Comparison of ENCODE assay signal across 17 cellular contexts in the genomic region with DNA sequence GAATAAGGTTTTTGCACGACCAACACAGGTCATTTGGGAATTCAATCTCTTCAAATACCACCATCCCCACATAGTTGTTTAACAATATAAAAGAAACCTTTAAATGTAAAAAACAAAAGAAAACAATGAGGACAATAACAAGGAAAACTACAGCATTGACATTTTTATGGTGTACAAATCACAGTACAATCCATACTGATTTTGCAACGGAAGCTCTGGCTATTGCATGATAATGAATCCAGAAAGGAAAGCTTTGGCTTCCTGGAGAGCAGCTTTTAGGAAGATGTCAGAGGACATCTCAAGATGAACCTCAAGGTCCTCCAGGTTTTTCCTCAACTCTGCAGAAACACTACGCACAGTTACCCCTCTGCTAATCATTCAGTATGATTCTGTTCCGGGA.
A peak's percentile ranks its signal among the peaks of the same experiment; 100 is the strongest.
DNase-seq lines count a peak whose midpoint lies in the region; ATAC-seq, FAIRE-seq and TF ChIP-seq lines count a peak whose summit lies in the region.
"Had no signal": no experiment of that assay in that cellular context is flagged by ENCODE, and none has a peak within 500 bp of the region (broad histone marks: within the 10 kb centered on the region; RNA-seq: fewer than 3 reads in every experiment).

No MANE protein-coding gene starts in this region.

- POLR2A ChIA-PET in A549 (lab: Yijun Ruan, JAX), result no interaction called here

- TF ChIP-seq CTCF in A549 (IDR thresholded peaks at IDR 0.05) (no peak), VCaP (conservative IDR thresholded peaks at IDR 0.05) (no peak), gastroesophageal sphincter (IDR thresholded peaks at IDR 0.05) (no peak)

- no peaks in the 10 kb centered on the region for H3K27me3 ChIP-seq in gastroesophageal sphincter
- H3K27me3 ChIP-seq in skeletal muscle tissue (ENCODE audit: control insufficient read depth in 3 of 3, insufficient read depth in 3 of 3, low read length in 3 of 3), result no peaks in the 10 kb centered on the region
- no peaks in the 10 kb centered on the region for H3K27me3 ChIP-seq in effector memory CD4-positive, alpha-beta T cell (replicated peaks; ENCODE audit: control insufficient read depth, insufficient read depth, low read length, poor library complexity, severe bottlenecking)

- WGBS in A549 (ENCODE audit: missing lambda C conversion rate), result 76% methylated on average over 4 of the region's 4 CpGs
- WGBS in gastroesophageal sphincter (ENCODE audit: low coverage in 1 of 2), 2 donors, result 57 to 62% methylated on average over 4 of the region's 4 CpGs

- TF ChIP-seq POLR2A in A549 (IDR thresholded peaks at IDR 0.05; ENCODE audit: low read length) (no peak), gastroesophageal sphincter (IDR thresholded peaks at IDR 0.05) (no peak)

- peak overlapping the region; percentile 90; the same call in 2 of the 3 replicates for H3K4me2 ChIP-seq in A549

- H3K4me1 ChIP-seq in A549, result peaks cover 26% of the 10 kb centered on the region
- peaks cover 0 to 58% (median 16%) of the 10 kb centered on the region in 3 donors for H3K4me1 ChIP-seq in gastroesophageal sphincter
- peaks cover 2 to 17% (median 10%) of the 10 kb centered on the region in 3 donors for H3K4me1 ChIP-seq in skeletal muscle tissue (ENCODE audit: control insufficient read depth in 3 of 3, insufficient read depth in 3 of 3, low read length in 3 of 3)
- no peaks in the 10 kb centered on the region for H3K4me1 ChIP-seq in effector memory CD4-positive, alpha-beta T cell (ENCODE audit: control insufficient read depth, insufficient read depth, low read length, poor library complexity, severe bottlenecking)

- H3K4me3 ChIP-seq in A549 (no peak overlapping the region), gastroesophageal sphincter (no peak overlapping the region), skeletal muscle tissue (ENCODE audit: low read length in 3 of 3) (no peak overlapping the region)
- no peak overlapping the region for H3K4me3 ChIP-seq in effector memory CD4-positive, alpha-beta T cell (ENCODE audit: insufficient read depth, low read depth, low read length, poor library complexity, severe bottlenecking)

- ATAC-seq in A549 (no peak), gastroesophageal sphincter (no peak), HG03039 (IDR thresholded peaks at IDR 0.05; ENCODE audit: unreplicated experiment) (no peak), GM19467 (IDR thresholded peaks at IDR 0.05; ENCODE audit: unreplicated experiment) (no peak)

- DNase-seq in A549 (ENCODE audit: low read depth in 1 of 2, low spot score in 1 of 2), result no peak
- no peak for DNase-seq in effector memory CD4-positive, alpha-beta T cell
- no peak for DNase-seq in T-helper 9 cell
- DNase-seq: HCEC 1CT, KG1, NCI-H1092, NCI-H345, NCI-H526 treated with DMSO at 0.1 percent for 48 hours had no signal

- CTCF ChIA-PET in A549 (lab: Yijun Ruan, JAX), result no interaction called here

- TF ChIP-seq RAD21 in A549 (conservative IDR thresholded peaks at IDR 0.05 in 1 of 2, IDR thresholded peaks at IDR 0.05 in 1 of 2), result no peak

- TF ChIP-seq EP300 in A549 (IDR thresholded peaks at IDR 0.05) (no peak), gastroesophageal sphincter (IDR thresholded peaks at IDR 0.05) (no peak)

- H3K36me3 ChIP-seq in gastroesophageal sphincter, result peaks cover 0 to 7% of the 10 kb centered on the region in 2 donors
- H3K36me3 ChIP-seq in skeletal muscle tissue (ENCODE audit: control insufficient read depth in 3 of 3, insufficient read depth in 3 of 3, low read length in 3 of 3), result no peaks in the 10 kb centered on the region
- H3K36me3 ChIP-seq in effector memory CD4-positive, alpha-beta T cell (ENCODE audit: control insufficient read depth, insufficient read depth, low read length), result no peaks in the 10 kb centered on the region

- no peaks in the 10 kb centered on the region for H3K9me3 ChIP-seq in A549
- H3K9me3 ChIP-seq in gastroesophageal sphincter, result no peaks in the 10 kb centered on the region
- no peaks in the 10 kb centered on the region for H3K9me3 ChIP-seq in skeletal muscle tissue (ENCODE audit: control insufficient read depth in 3 of 3, low read length in 3 of 3)
- H3K9me3 ChIP-seq in effector memory CD4-positive, alpha-beta T cell (ENCODE audit: control insufficient read depth, low read length), result no peaks in the 10 kb centered on the region

- H3K27ac ChIP-seq in A549 (peak overlapping the region; percentile 70 to 91; a peak in 3 of 6 replicates), VCaP (peak overlapping the region; percentile 79), gastroesophageal sphincter (peak overlapping the region; percentile 90 to 100 (median 97)), skeletal muscle tissue (ENCODE audit: low read depth, low read length) (peak overlapping the region; percentile 1)
- no peak overlapping the region for H3K27ac ChIP-seq in effector memory CD4-positive, alpha-beta T cell (ENCODE audit: insufficient read depth, low read length, poor library complexity, severe bottlenecking)
- H3K27ac ChIP-seq: C4-2B, RWPE1 had no signal

- FAIRE-seq in A549 (lab: Jason Lieb, UNC), result no peak
- FAIRE-seq: A204.1, HTR-8/SVneo had no signal

- no peak overlapping the region for H3K9ac ChIP-seq in skeletal muscle tissue (ENCODE audit: low read depth in 1 of 3, low read length in 3 of 3)

TF ChIP-seq in A549, 52 proteins besides CTCF, POLR2A, EP300 and RAD21:
- TF ChIP-seq HEYL (CRISPR knock-in tag; IDR thresholded peaks at IDR 0.05), result no peak
- no peak for TF ChIP-seq CHD4 (IDR thresholded peaks at IDR 0.05; ENCODE audit: borderline replicate concordance)
- no peak for TF ChIP-seq CBX8 (IDR thresholded peaks at IDR 0.05)
- TF ChIP-seq HOXB13 (CRISPR knock-in tag; IDR thresholded peaks at IDR 0.05; ENCODE audit: low read depth), result no peak
- TF ChIP-seq EHF (CRISPR knock-in tag; IDR thresholded peaks at IDR 0.05), result no peak
- no peak for TF ChIP-seq BHLHE40 (IDR thresholded peaks at IDR 0.05; ENCODE audit: low read depth, low read length)
- TF ChIP-seq, protein P1, sequence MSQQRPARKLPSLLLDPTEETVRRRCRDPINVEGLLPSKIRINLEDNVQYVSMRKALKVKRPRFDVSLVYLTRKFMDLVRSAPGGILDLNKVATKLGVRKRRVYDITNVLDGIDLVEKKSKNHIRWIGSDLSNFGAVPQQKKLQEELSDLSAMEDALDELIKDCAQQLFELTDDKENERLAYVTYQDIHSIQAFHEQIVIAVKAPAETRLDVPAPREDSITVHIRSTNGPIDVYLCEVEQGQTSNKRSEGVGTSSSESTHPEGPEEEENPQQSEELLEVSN (IDR thresholded peaks at IDR 0.05; ENCODE audit: borderline replicate concordance, low read depth), result no peak
- TF ChIP-seq PHF8 (IDR thresholded peaks at IDR 0.05; ENCODE audit: borderline replicate concordance, low read depth), result no peak
- no peak for TF ChIP-seq ZSCAN20 (CRISPR knock-in tag; IDR thresholded peaks at IDR 0.05)
- TF ChIP-seq KDM1A (IDR thresholded peaks at IDR 0.05; ENCODE audit: low read depth), result no peak
- TF ChIP-seq MAFK (IDR thresholded peaks at IDR 0.05; ENCODE audit: partially characterized antibody), result no peak
- no peak for TF ChIP-seq HDAC2 (IDR thresholded peaks at IDR 0.05)
- TF ChIP-seq NPAS2 (CRISPR knock-in tag; IDR thresholded peaks at IDR 0.05; ENCODE audit: borderline replicate concordance), result no peak
- TF ChIP-seq, protein P2, sequence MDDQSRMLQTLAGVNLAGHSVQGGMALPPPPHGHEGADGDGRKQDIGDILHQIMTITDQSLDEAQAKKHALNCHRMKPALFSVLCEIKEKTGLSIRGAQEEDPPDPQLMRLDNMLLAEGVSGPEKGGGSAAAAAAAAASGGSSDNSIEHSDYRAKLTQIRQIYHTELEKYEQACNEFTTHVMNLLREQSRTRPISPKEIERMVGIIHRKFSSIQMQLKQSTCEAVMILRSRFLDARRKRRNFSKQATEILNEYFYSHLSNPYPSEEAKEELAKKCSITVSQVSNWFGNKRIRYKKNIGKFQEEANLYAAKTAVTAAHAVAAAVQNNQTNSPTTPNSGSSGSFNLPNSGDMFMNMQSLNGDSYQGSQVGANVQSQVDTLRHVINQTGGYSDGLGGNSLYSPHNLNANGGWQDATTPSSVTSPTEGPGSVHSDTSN (IDR thresholded peaks at IDR 0.05), result no peak
- no peak for TF ChIP-seq CBX2 (IDR thresholded peaks at IDR 0.05; ENCODE audit: borderline replicate concordance, low read depth)
- TF ChIP-seq RFX5 (IDR thresholded peaks at IDR 0.05), result no peak
- TF ChIP-seq MYC (IDR thresholded peaks at IDR 0.05; ENCODE audit: borderline replicate concordance, low read length), result no peak
- no peak for TF ChIP-seq FOSB (CRISPR knock-in tag; IDR thresholded peaks at IDR 0.05)
